ENCODE assay signal across 9 cellular contexts in genomic region chr14:89444044-89444443, GRCh38. TPM values are rescaled to one million over a fixed set of nuclear protein-coding genes. Genes with fewer than 3 reads are reported as not detected.
A peak's percentile ranks its signal among the peaks of the same experiment; 100 is the strongest.
DNase-seq lines count a peak whose midpoint lies in the region; ATAC-seq and TF ChIP-seq lines count a peak whose summit lies in the region.
"Had no signal": no experiment of that assay in that cellular context is flagged by ENCODE, and none has a peak within 500 bp of the region (broad histone marks: within the 10 kb centered on the region; RNA-seq: fewer than 3 reads in every experiment).

No MANE protein-coding gene starts in this region.

- no peak for TF ChIP-seq CTCF in CD14-positive monocyte (IDR thresholded peaks at IDR 0.05)
- TF ChIP-seq CTCF in GM23338 (conservative IDR thresholded peaks at IDR 0.05; ENCODE audit: low read depth in 2 of 2): no peak
- TF ChIP-seq CTCF in smooth muscle cell (IDR thresholded peaks at IDR 0.05; ENCODE audit: borderline replicate concordance, insufficient read depth, poor library complexity, severe bottlenecking): no peak

- CTCF ChIA-PET in activated CD4-positive, alpha-beta memory T cell treated with anti-CD3 and anti-CD28 coated beads, Interleukin-2, amount 10 ng/mL, durations not matched to agents 7 days and 5 days (lab: Charles Lee): interaction anchor here (0.9 to 1.3 kb wide), 3 partner anchors 12 to 14 kb away, joined by 3 to 7 read pairs (median 3); no protein-coding TSS in a partner anchor

- H3K27ac ChIP-seq in GM23338 (ENCODE audit: low read depth): peak overlapping the region; percentile 98
- H3K27ac ChIP-seq in smooth muscle cell (ENCODE audit: low read depth): no peak overlapping the region

- DNase-seq in CD14-positive monocyte (ENCODE audit: low spot score) (no peak), GM23338 (ENCODE audit: low spot score) (no peak), mesenteric fat pad (ENCODE audit: low spot score) (peak; percentile 14), smooth muscle cell (lab: John Stamatoyannopoulos, UW; ENCODE audit: unreplicated experiment) (no peak)
- no peak for DNase-seq in activated CD4-positive, alpha-beta memory T cell treated with anti-CD3 and anti-CD28 coated beads, Interleukin-2, amount 10 ng/mL, durations not matched to agents 7 days and 5 days

- H3K79me2 ChIP-seq in GM23338 (replicated peaks; ENCODE audit: insufficient read depth) (peaks cover 49% of the 10 kb centered on the region), smooth muscle cell (ENCODE audit: low read depth) (no peaks in the 10 kb centered on the region)

- peaks cover 21% of the 10 kb centered on the region for H3F3A ChIP-seq in GM23338 (replicated peaks; ENCODE audit: low read depth)
- H3F3A ChIP-seq in smooth muscle cell (ENCODE audit: low read depth): no peaks in the 10 kb centered on the region

- no peaks in the 10 kb centered on the region for H3K9me3 ChIP-seq in smooth muscle cell (replicated peaks; ENCODE audit: low read depth)

- intact Hi-C loops in CD14-positive monocyte (cut with micrococcal nuclease): loop anchor here in 1 of 2 donors (5.0 kb wide), 1 partner anchor 33 kb away; no protein-coding TSS in a partner anchor

- POLR2A ChIA-PET in activated CD4-positive, alpha-beta memory T cell treated with anti-CD3 and anti-CD28 coated beads, Interleukin-2, amount 10 ng/mL, durations not matched to agents 7 days and 5 days (lab: Charles Lee): interaction anchor here (0.7 to 1.3 kb wide), 4 partner anchors 34 to 512 kb away, joined by 3 to 4 read pairs (median 3); no protein-coding TSS in a partner anchor

- H3K4me1 Mint-ChIP-seq in CD14-positive monocyte (peaks cover 62% of the 10 kb centered on the region), GM23338 (peaks cover 51% of the 10 kb centered on the region)
- H3K4me1 Mint-ChIP-seq in activated CD4-positive, alpha-beta memory T cell treated with anti-CD3 and anti-CD28 coated beads, Interleukin-2, amount 10 ng/mL, durations not matched to agents 7 days and 5 days: peaks cover 34% of the 10 kb centered on the region
- H3K4me1 Mint-ChIP-seq: neural crest cell had no signal

- H3K4me3 ChIP-seq in GM23338 (no peak overlapping the region), smooth muscle cell (no peak overlapping the region)

- H3K36me3 ChIP-seq in GM23338 (ENCODE audit: insufficient read depth) (no peaks in the 10 kb centered on the region), smooth muscle cell (ENCODE audit: low read depth) (no peaks in the 10 kb centered on the region)

- H3K27me3 Mint-ChIP-seq in CD14-positive monocyte (ENCODE audit: low read depth in 3 of 3): peaks cover 0 to 3% (median 0%) of the 10 kb centered on the region in 3 donors
- peaks cover 27% of the 10 kb centered on the region for H3K27me3 Mint-ChIP-seq in GM23338 (ENCODE audit: insufficient read depth, low read depth, poor library complexity)
- no peaks in the 10 kb centered on the region for H3K27me3 Mint-ChIP-seq in activated CD4-positive, alpha-beta memory T cell treated with anti-CD3 and anti-CD28 coated beads, Interleukin-2, amount 10 ng/mL, durations not matched to agents 7 days and 5 days

- H3K9ac ChIP-seq in smooth muscle cell (ENCODE audit: low read depth): no peak overlapping the region

- H2AFZ ChIP-seq in GM23338 (no peak overlapping the region), smooth muscle cell (ENCODE audit: low read depth) (no peak overlapping the region)

- peaks cover 0 to 2% (median 0%) of the 10 kb centered on the region in 7 donors for H3K9me3 Mint-ChIP-seq in CD14-positive monocyte
- no peaks in the 10 kb centered on the region for H3K9me3 Mint-ChIP-seq in GM23338
- no peaks in the 10 kb centered on the region for H3K9me3 Mint-ChIP-seq in activated CD4-positive, alpha-beta memory T cell treated with anti-CD3 and anti-CD28 coated beads, Interleukin-2, amount 10 ng/mL, durations not matched to agents 7 days and 5 days
- H3K9me3 Mint-ChIP-seq: neural crest cell had no signal

- H3K4me1 ChIP-seq in GM23338 (ENCODE audit: insufficient read depth): peaks cover 33% of the 10 kb centered on the region
- no peaks in the 10 kb centered on the region for H3K4me1 ChIP-seq in smooth muscle cell (ENCODE audit: low read depth)

- ATAC-seq in GM23338 (no peak), GM21717 (IDR thresholded peaks at IDR 0.05; ENCODE audit: unreplicated experiment) (no peak), HG02870 (IDR thresholded peaks at IDR 0.05; ENCODE audit: unreplicated experiment) (no peak), HG02759 (IDR thresholded peaks at IDR 0.05; ENCODE audit: unreplicated experiment) (no peak)

- H3K27me3 ChIP-seq in GM23338 (ENCODE audit: insufficient read depth) (no peaks in the 10 kb centered on the region), smooth muscle cell (ENCODE audit: low read depth) (no peaks in the 10 kb centered on the region)

- H3K4me3 Mint-ChIP-seq in CD14-positive monocyte: peak overlapping the region; percentile 40 to 54
- no peak overlapping the region for H3K4me3 Mint-ChIP-seq in GM23338
- no peak overlapping the region for H3K4me3 Mint-ChIP-seq in activated CD4-positive, alpha-beta memory T cell treated with anti-CD3 and anti-CD28 coated beads, Interleukin-2, amount 10 ng/mL, durations not matched to agents 7 days and 5 days
- H3K4me3 Mint-ChIP-seq: neural crest cell had no signal

- 95% methylated on average over 3 of the region's 3 CpGs for WGBS in smooth muscle cell (ENCODE audit: low lambda C conversion rate)

- H3K27ac Mint-ChIP-seq in CD14-positive monocyte (peak overlapping the region; percentile 93 to 98 (median 98)), GM23338 (0 out of 2 replicates have a peak overlapping the region, but pooled peaks have one; percentile 74)
- H3K27ac Mint-ChIP-seq in activated CD4-positive, alpha-beta memory T cell treated with anti-CD3 and anti-CD28 coated beads, Interleukin-2, amount 10 ng/mL, durations not matched to agents 7 days and 5 days: peak overlapping the region; percentile 52

- H3K9me2 ChIP-seq in GM23338 (ENCODE audit: insufficient read depth): no peaks in the 10 kb centered on the region

- H4K20me1 ChIP-seq in GM23338 (replicated peaks; ENCODE audit: insufficient read depth) (no peaks in the 10 kb centered on the region), smooth muscle cell (ENCODE audit: low read depth) (no peaks in the 10 kb centered on the region)

- H3K4me2 ChIP-seq in GM23338: no peak overlapping the region
- no peak overlapping the region for H3K4me2 ChIP-seq in smooth muscle cell

- H3K36me3 Mint-ChIP-seq in CD14-positive monocyte: peaks cover 8 to 10% of the 10 kb centered on the region in 2 donors
- peaks cover 13% of the 10 kb centered on the region for H3K36me3 Mint-ChIP-seq in GM23338 (ENCODE audit: low read depth)
- H3K36me3 Mint-ChIP-seq in activated CD4-positive, alpha-beta memory T cell treated with anti-CD3 and anti-CD28 coated beads, Interleukin-2, amount 10 ng/mL, durations not matched to agents 7 days and 5 days (ENCODE audit: low read depth): peaks cover 22% of the 10 kb centered on the region

TF ChIP-seq in GM23338, 12 proteins besides CTCF, POLR2A, EP300 and RAD21 (continues in another document):
- TF ChIP-seq NANOG (IDR thresholded peaks at IDR 0.05; ENCODE audit: borderline replicate concordance) (no peak), CREB1 (CRISPR knock-in tag; IDR thresholded peaks at IDR 0.05; ENCODE audit: low read depth) (no peak), ZNF331 (CRISPR knock-in tag; IDR thresholded peaks at IDR 0.05; ENCODE audit: low read depth) (no peak), REST (IDR thresholded peaks at IDR 0.05; ENCODE audit: unreplicated experiment) (no peak)

RNA-seq across cellular contexts. Expression of gene FOXN3, which starts 27.0 kb away (rescaled TPM):
- polyA plus RNA-seq in CD14-positive monocyte (10 to 100 TPM; 38.7 to 42.0 TPM), GM23338 (2016; fragmentation: Nextera tagmentation; extraction: Ambion mirVana) (88.3 and 98.9 TPM in 2 replicates), smooth muscle cell (24.5 and 24.7 TPM in 2 replicates)
- 149 and 167 TPM in 2 replicates for total RNA-seq in GM23338 (2014; rRNA removed; shearing (Covaris generic))
- total RNA-seq in activated CD4-positive, alpha-beta memory T cell treated with anti-CD3 and anti-CD28 coated beads, Interleukin-2, amount 10 ng/mL, durations not matched to agents 7 days and 5 days: 10 to 100 TPM; 73.1 to 78.3 TPM
- total RNA-seq in mesenteric fat pad (136 TPM), smooth muscle cell (21.0 and 31.5 TPM in 2 replicates)

Comparison
In these comparisons a context has a peak if more than half of its experiments do, and no peak if none do; other contexts are left out.
1. H3K4me3 Mint-ChIP-seq: peak in CD14-positive monocyte (2 of 2); none in GM23338 (single experiment) and activated CD4-positive, alpha-beta memory T cell treated with anti-CD3 and anti-CD28 coated beads, Interleukin-2, amount 10 ng/mL, durations not matched to agents 7 days and 5 days (single experiment).
2. Peak in every context shown above with its lines, with median percentiles within 50 percentile points of each other: H3K27ac Mint-ChIP-seq.